Comparison of ENCODE assay signal across 10 cellular contexts in the genomic region with DNA sequence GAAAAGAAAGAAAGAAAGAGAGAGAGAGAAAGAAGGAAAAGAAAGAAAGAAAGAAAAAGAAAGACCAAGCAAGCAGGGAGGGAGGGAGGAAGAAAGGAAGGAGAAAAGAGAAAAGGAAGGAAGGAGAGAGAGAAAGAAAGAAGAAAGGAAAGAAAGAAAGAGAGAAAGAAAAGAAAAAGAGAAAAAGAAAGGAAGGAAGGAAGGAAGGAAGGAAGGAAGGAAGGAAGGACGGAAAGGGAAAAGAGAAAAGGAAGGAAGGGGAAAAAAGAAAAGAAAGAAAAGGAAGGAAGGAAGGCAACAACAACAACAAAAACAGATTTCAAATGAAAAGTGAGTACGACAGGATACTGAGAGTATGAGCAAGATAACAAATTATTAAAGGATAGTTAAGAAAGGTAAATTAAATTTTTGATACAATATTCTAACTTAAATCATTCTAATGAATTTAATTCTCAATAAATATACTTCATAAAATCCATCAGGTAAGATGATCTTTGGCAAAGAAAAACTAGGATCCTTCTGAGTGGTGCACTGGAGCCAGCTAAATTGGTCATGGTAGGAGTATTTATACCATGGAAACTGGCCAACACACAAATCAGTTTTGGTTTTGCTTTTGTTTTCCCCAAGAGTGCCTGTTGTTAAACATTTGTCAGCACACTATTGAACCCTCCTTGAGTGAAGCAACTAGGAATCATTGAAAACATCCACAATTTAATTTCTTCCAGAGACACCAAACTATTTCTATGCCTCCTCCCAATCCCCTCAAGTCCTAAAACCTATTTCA.
DNase-seq lines count a peak whose midpoint lies in the region; ATAC-seq and TF ChIP-seq lines count a peak whose summit lies in the region.
"Had no signal": no experiment of that assay in that cellular context is flagged by ENCODE, and none has a peak within 500 bp of the region (broad histone marks: within the 10 kb centered on the region; RNA-seq: fewer than 3 reads in every experiment).

No MANE protein-coding gene starts in this region.

- CTCF ChIA-PET in AG04449 (lab: Yijun Ruan, JAX) = no interaction called here

- H3K4me3 ChIP-seq in AG04449 (ENCODE audit: low read depth, low read length) = no peak overlapping the region
- no peak overlapping the region for H3K4me3 ChIP-seq in fibroblast of pulmonary artery (replicated peaks; ENCODE audit: low read depth, low read length)
- H3K4me3 ChIP-seq: gastrocnemius medialis, HAP-1 had no signal

- POLR2A ChIA-PET in AG04449 (lab: Yijun Ruan, JAX) = no interaction called here

- no peak for TF ChIP-seq CTCF in AG04449 (IDR thresholded peaks at IDR 0.05; ENCODE audit: insufficient read depth, low read length, missing control alignments)
- TF ChIP-seq CTCF in fibroblast of pulmonary artery (IDR thresholded peaks at IDR 0.05; ENCODE audit: low read length, missing control alignments) = no peak

- ATAC-seq in GM18858 (IDR thresholded peaks at IDR 0.05; ENCODE audit: unreplicated experiment) (peak; percentile 85), HG03095 (IDR thresholded peaks at IDR 0.05; ENCODE audit: unreplicated experiment) (peak; percentile 95), GM21360 (IDR thresholded peaks at IDR 0.05; ENCODE audit: unreplicated experiment) (no peak)
- peak; percentile 39 for ATAC-seq in stimulated activated naive CD8-positive, alpha-beta T cell treated with anti-CD3 and anti-CD28 coated beads, Interleukin-15, Interleukin-2, amounts not matched to agents 100 U/mL and 50 U/mL, for 24 hours

- peak; percentile 7 for DNase-seq in AG04449 (ENCODE audit: low read depth, low spot score)
- DNase-seq in RKO (ENCODE audit: low spot score) = peak; percentile 14
- peak; percentile 46 for DNase-seq in fibroblast of pulmonary artery (ENCODE audit: low read depth)
- DNase-seq in stimulated activated naive CD8-positive, alpha-beta T cell treated with anti-CD3 and anti-CD28 coated beads, Interleukin-15, Interleukin-2, amounts not matched to agents 100 U/mL and 50 U/mL, for 24 hours = no peak
- DNase-seq in NCI-H2227 treated with DMSO at 0.1 percent for 48 hours (lab: John Stamatoyannopoulos, UW) = no peak
- DNase-seq: gastrocnemius medialis had no signal

Comparison
In these comparisons a context has a peak if more than half of its experiments do, and no peak if none do; other contexts are left out.
1. DNase-seq: peak in AG04449 (single experiment), RKO (single experiment) and fibroblast of pulmonary artery (single experiment); none in stimulated activated naive CD8-positive, alpha-beta T cell treated with anti-CD3 and anti-CD28 coated beads, Interleukin-15, Interleukin-2, amounts not matched to agents 100 U/mL and 50 U/mL, for 24 hours (single experiment) and NCI-H2227 treated with DMSO at 0.1 percent for 48 hours (single experiment).